Comparison of ENCODE assay signal across 20 cellular contexts in genomic region chr4:118799235-118799932, GRCh38. TPM values are rescaled to one million over a fixed set of nuclear protein-coding genes. Genes with fewer than 3 reads are reported as not detected.
DNase-seq lines count a peak whose midpoint lies in the region; ATAC-seq, FAIRE-seq and TF ChIP-seq lines count a peak whose summit lies in the region.
"Had no signal": no experiment of that assay in that cellular context is flagged by ENCODE, and none has a peak within 500 bp of the region (broad histone marks: within the 10 kb centered on the region; RNA-seq: fewer than 3 reads in every experiment).

No MANE protein-coding gene starts in this region.

- no peaks in the 10 kb centered on the region for H4K20me1 ChIP-seq in GM12878 (ENCODE audit: control insufficient read depth, insufficient read depth)

- no peak for TF ChIP-seq RAD21 in GM12878 (IDR thresholded peaks at IDR 0.05; ENCODE audit: insufficient read depth, low read depth, low read length)

- H3K27me3 Mint-ChIP-seq in activated CD4-positive, alpha-beta T cell treated with anti-CD3 and anti-CD28 coated beads, Interleukin-2, amount 10 ng/mL, durations not matched to agents 24 days and 14 days: no peaks in the 10 kb centered on the region
- H3K27me3 Mint-ChIP-seq in activated CD4-positive, alpha-beta T cell treated with anti-CD3 and anti-CD28 coated beads for 36 hours: no peaks in the 10 kb centered on the region
- H3K27me3 Mint-ChIP-seq in glutamatergic neuron (ENCODE audit: unreplicated experiment): peaks cover 2% of the 10 kb centered on the region

- POLR2A ChIA-PET in activated CD4-positive, alpha-beta T cell treated with anti-CD3 and anti-CD28 coated beads for 36 hours (lab: Charles Lee): no interaction called here
- POLR2A ChIA-PET in GM12878 (lab: Charles Lee): no interaction called here

- H3K9me3 ChIP-seq in GM12878 (replicated peaks; ENCODE audit: control insufficient read depth, insufficient read depth, low read length) (no peaks in the 10 kb centered on the region), suprapubic skin (no peaks in the 10 kb centered on the region)
- H3K9me3 ChIP-seq: MG63 had no signal

- RAD21 ChIA-PET in GM12878 (lab: Charles Lee; ENCODE audit: unreplicated experiment): no interaction called here

- SMC1A ChIA-PET in GM12878 (lab: Charles Lee; ENCODE audit: uncharacterized antibody, unreplicated experiment): no interaction called here

- intact Hi-C loops in activated CD4-positive, alpha-beta T cell treated with anti-CD3 and anti-CD28 coated beads, Interleukin-2, amount 10 ng/mL, durations not matched to agents 24 days and 14 days (cut with micrococcal nuclease): no loop called here
- intact Hi-C loops in activated CD4-positive, alpha-beta T cell treated with anti-CD3 and anti-CD28 coated beads for 36 hours (cut with DNase I, micrococcal nuclease): no loop called here
- intact Hi-C loops in GM12878 (cut with micrococcal nuclease; ENCODE audit: unreplicated experiment): no loop called here

- BruUV-seq in GM12878 (replicated peaks; lab: Mats Ljungman, UMichigan): no TSS peak

- TF ChIP-seq CTCF in GM12878 (IDR thresholded peaks at IDR 0.05 in 2 of 3, conservative IDR thresholded peaks at IDR 0.05 in 1 of 3; ENCODE audit: control insufficient read depth in 2 of 3, extremely low read depth in 1 of 3, insufficient read depth in 1 of 3, low read depth in 3 of 3, low read length in 3 of 3) (no peak), glutamatergic neuron (IDR thresholded peaks at IDR 0.05; ENCODE audit: partially characterized antibody, unreplicated experiment) (no peak), suprapubic skin (IDR thresholded peaks at IDR 0.05) (no peak)

- H3K9me3 Mint-ChIP-seq in activated CD4-positive, alpha-beta T cell treated with anti-CD3 and anti-CD28 coated beads, Interleukin-2, amount 10 ng/mL, durations not matched to agents 24 days and 14 days: no peaks in the 10 kb centered on the region
- no peaks in the 10 kb centered on the region for H3K9me3 Mint-ChIP-seq in activated CD4-positive, alpha-beta T cell treated with anti-CD3 and anti-CD28 coated beads for 36 hours (ENCODE audit: low read depth)
- peaks cover 3% of the 10 kb centered on the region for H3K9me3 Mint-ChIP-seq in glutamatergic neuron (ENCODE audit: unreplicated experiment)

- no peak overlapping the region for H3K9ac ChIP-seq in GM12878 (ENCODE audit: control insufficient read depth, insufficient read depth, low read length)
- H3K9ac ChIP-seq: KMS-11 had no signal

- H3K27me3 ChIP-seq in GM12878 (replicated peaks in 1 of 2; ENCODE audit: control insufficient read depth in 2 of 2, insufficient read depth in 2 of 2, low read length in 1 of 2) (no peaks in the 10 kb centered on the region), suprapubic skin (no peaks in the 10 kb centered on the region)
- H3K27me3 ChIP-seq: MG63 had no signal

- DNase-seq in activated CD4-positive, alpha-beta T cell treated with anti-CD3 and anti-CD28 coated beads, Interleukin-2, amount 10 ng/mL, durations not matched to agents 24 days and 14 days: peak; percentile 11
- no peak for DNase-seq in activated CD4-positive, alpha-beta T cell treated with anti-CD3 and anti-CD28 coated beads for 36 hours
- DNase-seq in GM12878 (ENCODE audit: low read depth, low spot score) (no peak), glutamatergic neuron (no peak), superior temporal gyrus (ENCODE audit: extremely low spot score) (peak; percentile 67), UCSD-AML1 (lab: John Stamatoyannopoulos, UW; ENCODE audit: unreplicated experiment) (no peak), DMS153 (lab: John Stamatoyannopoulos, UW) (no peak), suprapubic skin (ENCODE audit: low spot score in 2 of 2) (no peak)
- DNase-seq: 8988T, DMS79 treated with DMSO at 0.1 percent for 48 hours, MG63, NCI-H1092 treated with DMSO at 0.1 percent for 48 hours, NCI-H1694, NCI-H2107, NCI-H446 treated with DMSO at 0.1 percent for 48 hours had no signal

- H2AFZ ChIP-seq in GM12878 (ENCODE audit: control insufficient read depth, low read depth, low read length): no peak overlapping the region

- H3K27ac ChIP-seq in GM12878 (ENCODE audit: control insufficient read depth, insufficient read depth) (no peak overlapping the region), suprapubic skin (no peak overlapping the region)
- H3K27ac ChIP-seq: C4-2B, KMS-11 had no signal

- no peaks in the 10 kb centered on the region for H3K79me2 ChIP-seq in GM12878 (ENCODE audit: control insufficient read depth, insufficient read depth, low read length)

- TF ChIP-seq EP300 in GM12878 (IDR thresholded peaks at IDR 0.05; ENCODE audit: borderline replicate concordance in 1 of 2, control insufficient read depth in 1 of 2, low read depth in 2 of 2, low read length in 2 of 2) (no peak), suprapubic skin (IDR thresholded peaks at IDR 0.05) (no peak)

- H3K4me1 ChIP-seq in GM12878 (ENCODE audit: control insufficient read depth, insufficient read depth, low read length): no peaks in the 10 kb centered on the region
- H3K4me1 ChIP-seq in suprapubic skin: no peaks in the 10 kb centered on the region

- H3K4me1 Mint-ChIP-seq in activated CD4-positive, alpha-beta T cell treated with anti-CD3 and anti-CD28 coated beads, Interleukin-2, amount 10 ng/mL, durations not matched to agents 24 days and 14 days: no peaks in the 10 kb centered on the region
- no peaks in the 10 kb centered on the region for H3K4me1 Mint-ChIP-seq in activated CD4-positive, alpha-beta T cell treated with anti-CD3 and anti-CD28 coated beads for 36 hours
- H3K4me1 Mint-ChIP-seq in glutamatergic neuron (ENCODE audit: low read depth, unreplicated experiment): peaks cover 17% of the 10 kb centered on the region

- FAIRE-seq in GM12878 (lab: Jason Lieb, UNC): peak; percentile 38
- FAIRE-seq: G401.6 had no signal

- no peak overlapping the region for H3K4me3 Mint-ChIP-seq in activated CD4-positive, alpha-beta T cell treated with anti-CD3 and anti-CD28 coated beads, Interleukin-2, amount 10 ng/mL, durations not matched to agents 24 days and 14 days
- H3K4me3 Mint-ChIP-seq in activated CD4-positive, alpha-beta T cell treated with anti-CD3 and anti-CD28 coated beads for 36 hours: no peak overlapping the region
- peak overlapping the region; percentile 8 for H3K4me3 Mint-ChIP-seq in glutamatergic neuron (ENCODE audit: unreplicated experiment)

- no peak overlapping the region for H3K4me2 ChIP-seq in GM12878 (ENCODE audit: control insufficient read depth, insufficient read depth)
- H3K4me2 ChIP-seq: KMS-11 had no signal

- H3K27ac Mint-ChIP-seq in activated CD4-positive, alpha-beta T cell treated with anti-CD3 and anti-CD28 coated beads, Interleukin-2, amount 10 ng/mL, durations not matched to agents 24 days and 14 days: no peak overlapping the region
- H3K27ac Mint-ChIP-seq in activated CD4-positive, alpha-beta T cell treated with anti-CD3 and anti-CD28 coated beads for 36 hours: no peak overlapping the region
- peak overlapping the region; percentile 50 for H3K27ac Mint-ChIP-seq in glutamatergic neuron (ENCODE audit: unreplicated experiment)

- no peak for ATAC-seq in activated CD4-positive, alpha-beta T cell treated with anti-CD3 and anti-CD28 coated beads for 36 hours
- ATAC-seq in GM12878: no peak
- ATAC-seq: Panc1, Right ventricle myocardium inferior had no signal

- H3K36me3 ChIP-seq in GM12878 (ENCODE audit: control insufficient read depth in 2 of 2, insufficient read depth in 2 of 2, low read length in 1 of 2) (peaks cover 8 to 25% of the 10 kb centered on the region in 2 experiments), suprapubic skin (peaks cover 63% of the 10 kb centered on the region)

- WGBS in GM12878 (ENCODE audit: insufficient coverage, insufficient replicate concordance, low lambda C conversion rate, missing lambda C conversion rate): 92% methylated on average over 9 of the region's 9 CpGs
- WGBS in suprapubic skin: 84% methylated on average over 9 of the region's 9 CpGs

- in situ Hi-C loops in GM12878 (cut with MboI): no loop called here

- H3K4me3 ChIP-seq in GM12878 (no peak overlapping the region), suprapubic skin (no peak overlapping the region)
- H3K4me3 ChIP-seq: MG63 had no signal

- H3K36me3 Mint-ChIP-seq in activated CD4-positive, alpha-beta T cell treated with anti-CD3 and anti-CD28 coated beads, Interleukin-2, amount 10 ng/mL, durations not matched to agents 24 days and 14 days (ENCODE audit: low read depth): peaks cover 37% of the 10 kb centered on the region
- H3K36me3 Mint-ChIP-seq in activated CD4-positive, alpha-beta T cell treated with anti-CD3 and anti-CD28 coated beads for 36 hours (ENCODE audit: low read depth): peaks cover 30% of the 10 kb centered on the region
- H3K36me3 Mint-ChIP-seq in glutamatergic neuron (ENCODE audit: unreplicated experiment): no peaks in the 10 kb centered on the region

- CTCF ChIA-PET in activated CD4-positive, alpha-beta T cell treated with anti-CD3 and anti-CD28 coated beads for 36 hours (lab: Charles Lee): interaction anchor here (1.2 kb wide), 1 partner anchor 53 kb away, joined by 3 read pairs; no protein-coding TSS in a partner anchor
- CTCF ChIA-PET in GM12878 (lab: Yijun Ruan, JAX): interaction anchor here (1.2 kb wide), 1 partner anchor 12 kb away, joined by 3 read pairs; no protein-coding TSS in a partner anchor

- TF ChIP-seq POLR2A in GM12878 (IDR thresholded peaks at IDR 0.05; ENCODE audit: low read depth, low read length): no peak
- TF ChIP-seq POLR2A in suprapubic skin (IDR thresholded peaks at IDR 0.05): no peak

RNA-seq across cellular contexts. Expression of gene SEC24D, which starts 36.5 kb away (rescaled TPM):
- total RNA-seq in activated CD4-positive, alpha-beta T cell treated with anti-CD3 and anti-CD28 coated beads, Interleukin-2, amount 10 ng/mL, durations not matched to agents 24 days and 14 days: 43.9 and 45.3 TPM in 2 replicates
- 10 to 100 TPM; 28.5 to 33.0 TPM for total RNA-seq in activated CD4-positive, alpha-beta T cell treated with anti-CD3 and anti-CD28 coated beads for 36 hours
- 89.5 and 93.5 TPM in 2 replicates for total RNA-seq in GM12878 (2013; cell fraction: nucleolus; rRNA removed)
- total RNA-seq in GM12878 (2014; rRNA removed): 23.2 and 26.9 TPM in 2 replicates
- 28.0 and 30.7 TPM in 2 replicates for total RNA-seq in GM12878 (2014; rRNA removed; fragmentation: Illumina TruSeq; extraction: Trizol)
- 45.9 and 46.0 TPM in 2 replicates for total RNA-seq in GM12878 (2021)
- 39.7 TPM for polyA plus RNA-seq in GM12878 (2011; ENCODE audit: low read depth)
- polyA plus RNA-seq in GM12878 (2011; rRNA removed): 20.7 and 21.9 TPM in 2 replicates
- polyA plus RNA-seq in GM12878 (2011; cell fraction: cytosol; rRNA removed): 17.5 and 27.2 TPM in 2 replicates
- 38.1 and 38.2 TPM in 2 replicates for polyA plus RNA-seq in GM12878 (2011; cell fraction: nucleus; rRNA removed)
- 37.7 and 48.3 TPM in 2 replicates for polyA plus RNA-seq in GM12878 (2012)
- polyA plus RNA-seq in GM12878 (2014; fragmentation: Illumina TruSeq; extraction: Trizol): 39.0 and 46.8 TPM in 2 replicates
- 10 to 100 TPM; 12.8 to 16.0 TPM for polyA plus RNA-seq in GM12878 (2014; fragmentation: Nextera tagmentation; extraction: Ambion mirVana)
- 20.1 and 21.2 TPM in 2 replicates for polyA plus RNA-seq in GM12878 (2014; rRNA removed)
- polyA plus RNA-seq in GM12878 (2016; fragmentation: Nextera tagmentation; extraction: Ambion mirVana): 10 to 100 TPM; 54.5 to 61.9 TPM
- 33.4 and 38.3 TPM in 2 replicates for polyA minus RNA-seq in GM12878 (2011; rRNA and poly(A)+ RNA removed)
- 12.6 and 14.7 TPM in 2 replicates for polyA minus RNA-seq in GM12878 (2011; cell fraction: cytosol; rRNA and poly(A)+ RNA removed)
- polyA minus RNA-seq in GM12878 (2011; cell fraction: nucleus; rRNA and poly(A)+ RNA removed): 41.8 and 60.0 TPM in 2 replicates
- total RNA-seq in glutamatergic neuron (ENCODE audit: unreplicated experiment): 26.0 TPM
- total RNA-seq in suprapubic skin: 10 to 100 TPM; 16.7 to 18.1 (median 18.0) TPM

Comparison
In these comparisons a context has a peak if more than half of its experiments do, and no peak if none do; other contexts are left out.
1. DNase-seq: peak in activated CD4-positive, alpha-beta T cell treated with anti-CD3 and anti-CD28 coated beads, Interleukin-2, amount 10 ng/mL, durations not matched to agents 24 days and 14 days (single experiment) and superior temporal gyrus (single experiment); none in activated CD4-positive, alpha-beta T cell treated with anti-CD3 and anti-CD28 coated beads for 36 hours (single experiment), GM12878 (single experiment), glutamatergic neuron (single experiment), UCSD-AML1 (single experiment), DMS153 (single experiment) and suprapubic skin (0 of 2).